Comparison of ENCODE assay signal across 25 cellular contexts in the genomic region with DNA sequence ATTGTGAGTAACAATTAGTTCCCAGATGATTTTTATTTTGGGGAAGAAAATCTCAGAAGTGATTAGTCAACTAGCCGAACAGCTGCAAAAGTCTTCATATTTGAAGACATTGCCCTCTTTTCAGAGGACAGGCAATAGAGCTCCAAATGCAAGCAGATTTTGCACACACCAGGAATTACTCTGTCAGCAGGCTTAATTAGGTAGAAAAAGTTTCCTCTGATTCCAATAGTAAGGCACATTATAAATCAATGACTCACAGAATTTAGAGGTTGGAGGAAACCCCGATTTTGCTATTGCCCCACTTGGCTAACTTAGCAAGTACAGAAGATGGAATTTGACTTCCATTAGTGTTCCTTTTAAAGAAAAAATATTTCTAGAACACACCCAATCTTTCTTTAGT. TPM values are rescaled to one million over a fixed set of nuclear protein-coding genes. Genes with fewer than 3 reads are reported as not detected.
A peak's percentile ranks its signal among the peaks of the same experiment; 100 is the strongest.
DNase-seq lines count a peak whose midpoint lies in the region; ATAC-seq and TF ChIP-seq lines count a peak whose summit lies in the region.
"Had no signal": no experiment of that assay in that cellular context is flagged by ENCODE, and none has a peak within 500 bp of the region (broad histone marks: within the 10 kb centered on the region; RNA-seq: fewer than 3 reads in every experiment).

No MANE protein-coding gene starts in this region.

- TF ChIP-seq CTCF in AG10803 (conservative IDR thresholded peaks at IDR 0.05; ENCODE audit: low read length): no peak
- no peak for TF ChIP-seq CTCF in mesothelial cell of epicardium (IDR thresholded peaks at IDR 0.05; ENCODE audit: unreplicated experiment)
- TF ChIP-seq CTCF in natural killer cell (IDR thresholded peaks at IDR 0.05): no peak

- peaks cover 38% of the 10 kb centered on the region for H3K4me1 Mint-ChIP-seq in mesothelial cell of epicardium
- no peaks in the 10 kb centered on the region for H3K4me1 Mint-ChIP-seq in stimulated activated memory B cell treated with anti-CD40 and anti-IgM and Interleukin-4, amounts not matched to agents 10 μg/mL and 1 μg/mL and 100 μg/mL, for 72 hours
- no peaks in the 10 kb centered on the region for H3K4me1 Mint-ChIP-seq in natural killer cell

- H3K4me3 Mint-ChIP-seq in mesothelial cell of epicardium (no peak overlapping the region), natural killer cell (no peak overlapping the region)
- H3K4me3 Mint-ChIP-seq in stimulated activated memory B cell treated with anti-CD40 and anti-IgM and Interleukin-4, amounts not matched to agents 10 μg/mL and 1 μg/mL and 100 μg/mL, for 72 hours: no peak overlapping the region
- H3K4me3 Mint-ChIP-seq: CD8-positive, alpha-beta T cell had no signal

- no peak overlapping the region for H3K4me3 ChIP-seq in AG10803 (ENCODE audit: low read length)
- H3K4me3 ChIP-seq: SJSA1 had no signal

- intact Hi-C loops in natural killer cell (cut with micrococcal nuclease): no loop called here

- H3K27me3 Mint-ChIP-seq in mesothelial cell of epicardium (ENCODE audit: low read depth) (no peaks in the 10 kb centered on the region), natural killer cell (ENCODE audit: low read depth in 2 of 2) (no peaks in the 10 kb centered on the region)
- no peaks in the 10 kb centered on the region for H3K27me3 Mint-ChIP-seq in stimulated activated memory B cell treated with anti-CD40 and anti-IgM and Interleukin-4, amounts not matched to agents 10 μg/mL and 1 μg/mL and 100 μg/mL, for 72 hours

- H3K9me3 Mint-ChIP-seq in mesothelial cell of epicardium: no peaks in the 10 kb centered on the region
- H3K9me3 Mint-ChIP-seq in stimulated activated memory B cell treated with anti-CD40 and anti-IgM and Interleukin-4, amounts not matched to agents 10 μg/mL and 1 μg/mL and 100 μg/mL, for 72 hours: no peaks in the 10 kb centered on the region
- peaks cover 0 to 2% of the 10 kb centered on the region in 2 donors for H3K9me3 Mint-ChIP-seq in natural killer cell
- H3K9me3 Mint-ChIP-seq: CD8-positive, alpha-beta T cell had no signal

- H3K36me3 Mint-ChIP-seq in mesothelial cell of epicardium (no peaks in the 10 kb centered on the region), natural killer cell (no peaks in the 10 kb centered on the region)
- no peaks in the 10 kb centered on the region for H3K36me3 Mint-ChIP-seq in stimulated activated memory B cell treated with anti-CD40 and anti-IgM and Interleukin-4, amounts not matched to agents 10 μg/mL and 1 μg/mL and 100 μg/mL, for 72 hours
- H3K36me3 Mint-ChIP-seq: CD8-positive, alpha-beta T cell had no signal

- ATAC-seq in stimulated activated memory B cell treated with anti-CD40 and anti-IgM and Interleukin-4, amounts not matched to agents 10 μg/mL and 1 μg/mL and 100 μg/mL, for 72 hours: no peak
- ATAC-seq in natural killer cell (no peak), HG02981 (IDR thresholded peaks at IDR 0.05; ENCODE audit: unreplicated experiment) (no peak)
- ATAC-seq: CD8-positive, alpha-beta T cell; HCT116 had no signal

- DNase-seq in AG10803 (ENCODE audit: low read depth) (peak; percentile 62), LHCN-M2 (ENCODE audit: low read depth) (peak; percentile 75), fibroblast of gingiva (ENCODE audit: low read depth) (peak; percentile 33), renal cortical epithelial cell (ENCODE audit: low read depth) (peak; percentile 36), mesothelial cell of epicardium (ENCODE audit: low spot score in 2 of 2, unreplicated experiment in 2 of 2) (no peak), natural killer cell (no peak)
- DNase-seq: C1 segment of cervical spinal cord; Caco-2; CD8-positive, alpha-beta T cell; GF-D8; NCI-H1092; NCI-H1417 treated with DMSO at 0.1 percent for 48 hours; NCI-H1694 treated with DMSO at 0.1 percent for 48 hours; NCI-H2081; NCI-H2227 treated with DMSO at 0.1 percent for 48 hours; NCI-H526 treated with DMSO at 0.1 percent for 48 hours; Right ventricle myocardium superior; RPMI8226 had no signal

- H3K27ac Mint-ChIP-seq in mesothelial cell of epicardium (no peak overlapping the region), natural killer cell (no peak overlapping the region)
- H3K27ac Mint-ChIP-seq in stimulated activated memory B cell treated with anti-CD40 and anti-IgM and Interleukin-4, amounts not matched to agents 10 μg/mL and 1 μg/mL and 100 μg/mL, for 72 hours: no peak overlapping the region
- H3K27ac Mint-ChIP-seq: CD8-positive, alpha-beta T cell had no signal

RNA-seq across cellular contexts. Expression of gene SCN1A, which starts 30.7 kb away (rescaled TPM):
- total RNA-seq in LHCN-M2 (2014; rRNA removed) (0.06 and 1.1 TPM in 2 replicates), renal cortical epithelial cell (not detected in 2 replicates), mesothelial cell of epicardium (0.66 to 1.9 TPM (median 1.6 TPM) in 3 replicates), natural killer cell (not detected)
- polyA plus RNA-seq in LHCN-M2 (2012): 0.01 TPM
- total RNA-seq: A172; Caco-2; CD8-positive, alpha-beta T cell; HT-29; SJSA1 had no signal
- polyA plus RNA-seq: AG04450 had no signal

Comparison
In these comparisons a context has a peak if more than half of its experiments do, and no peak if none do; other contexts are left out.
1. DNase-seq: peak in AG10803 (single experiment), LHCN-M2 (single experiment), fibroblast of gingiva (single experiment) and renal cortical epithelial cell (single experiment); none in mesothelial cell of epicardium (0 of 2) and natural killer cell (single experiment).